In the genomic region with DNA sequence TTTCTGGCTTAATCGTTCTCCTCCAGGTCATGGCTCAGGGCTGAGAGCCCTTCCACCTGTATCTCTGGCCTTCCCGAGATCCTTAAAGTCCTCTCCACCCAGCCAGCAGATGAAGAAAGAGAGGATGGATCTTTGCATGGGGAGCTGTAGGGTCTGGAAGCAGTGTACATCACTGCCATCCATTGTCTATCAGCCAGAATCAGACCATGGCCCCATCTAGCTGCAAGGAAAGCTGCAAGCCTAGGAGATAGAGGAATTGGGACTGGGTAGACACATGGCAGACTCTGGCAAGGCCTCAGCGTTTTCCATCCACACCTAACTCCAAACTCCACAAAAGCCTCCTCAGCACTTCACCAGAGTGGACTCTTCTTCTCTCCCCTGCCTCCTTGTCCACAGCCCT, we compare ENCODE assay signal across 28 cellular contexts.
"Had no signal": no experiment of that assay in that cellular context is flagged by ENCODE, and none has a peak within 500 bp of the region (broad histone marks: within the 10 kb centered on the region; RNA-seq: fewer than 3 reads in every experiment).

No MANE protein-coding gene starts in this region.

- H3K4me1 ChIP-seq: left ventricle myocardium inferior, stomach, testis, thyroid gland, transverse colon, upper lobe of right lung had no signal

- H3K4me1 Mint-ChIP-seq: immature natural killer cell; naive B cell; natural killer cell; stimulated activated naive B cell treated with anti-CD40 and anti-IgM and Interleukin-4, amounts not matched to agents 10 μg/mL and 1 μg/mL and 100 μg/mL, for 72 hours had no signal

- H3K27ac ChIP-seq: left ventricle myocardium inferior, neural progenitor cell, neutrophil, ovary, skin epidermis, stomach, testis, thyroid gland, transverse colon, upper lobe of right lung had no signal

- H3K4me3 ChIP-seq: left ventricle myocardium inferior, lung, neural progenitor cell, ovary, skin epidermis, stomach, testis, thyroid gland, transverse colon, upper lobe of right lung had no signal

- ATAC-seq: natural killer cell; right cardiac atrium; sciatic nerve; stimulated activated naive B cell treated with anti-CD40 and anti-IgM and Interleukin-4, amounts not matched to agents 10 μg/mL and 1 μg/mL and 100 μg/mL, for 72 hours; stimulated activated naive CD8-positive, alpha-beta T cell treated with anti-CD3 and anti-CD28 coated beads, Interleukin-15, Interleukin-2, amounts not matched to agents 100 U/mL and 50 U/mL, for 24 hours; upper lobe of right lung had no signal

- H3K9ac ChIP-seq: neural progenitor cell had no signal

- H3K9me3 ChIP-seq: left ventricle myocardium inferior, neutrophil, ovary, stomach, testis, thyroid gland, transverse colon, upper lobe of right lung had no signal

- H3K36me3 ChIP-seq: left ventricle myocardium inferior, neural progenitor cell, neutrophil, ovary, stomach, thyroid gland, transverse colon, upper lobe of right lung had no signal

- H3K36me3 Mint-ChIP-seq: immature natural killer cell; mesothelial cell of epicardium; naive B cell; natural killer cell; neural progenitor cell; stimulated activated naive B cell treated with anti-CD40 and anti-IgM and Interleukin-4, amounts not matched to agents 10 μg/mL and 1 μg/mL and 100 μg/mL, for 72 hours had no signal

- H3K4me3 Mint-ChIP-seq: immature natural killer cell; mesothelial cell of epicardium; naive B cell; natural killer cell; nephron progenitor cell; neural progenitor cell; stimulated activated naive B cell treated with anti-CD40 and anti-IgM and Interleukin-4, amounts not matched to agents 10 μg/mL and 1 μg/mL and 100 μg/mL, for 72 hours had no signal

- DNase-seq: hypothalamus; immature natural killer cell; left ventricle myocardium inferior; naive B cell; natural killer cell; nephron progenitor cell; occipital lobe; ovary; retina; right cardiac atrium; stimulated activated CD4-positive, alpha-beta T cell treated with anti-CD3 and anti-CD28 coated beads, Interleukin-12 subunit alpha, Interleukin-12 subunit beta, amount 100 ng/mL, for 4 hours; stimulated activated CD4-positive, alpha-beta T cell treated with anti-CD3 and anti-CD28 coated beads, Interleukin-15, amount 100 ng/mL, for 24 hours; stimulated activated CD4-positive, alpha-beta T cell treated with anti-CD3 and anti-CD28 coated beads, Interleukin-2, amount 100 ng/mL, for 24 hours; stimulated activated CD4-positive, alpha-beta T cell treated with anti-CD3 and anti-CD28 coated beads, Interleukin-4, amount 100 ng/mL, for 1 hour; stimulated activated naive B cell treated with anti-CD40 and anti-IgM and Interleukin-4, amounts not matched to agents 10 μg/mL and 1 μg/mL and 100 μg/mL, for 72 hours; stimulated activated naive CD8-positive, alpha-beta T cell treated with anti-CD3 and anti-CD28 coated beads, Interleukin-15, Interleukin-2, amounts not matched to agents 100 U/mL and 50 U/mL, for 24 hours; testis; thyroid gland; transverse colon; upper lobe of right lung had no signal

- H2AFZ ChIP-seq: neural progenitor cell had no signal

- H3K27me3 ChIP-seq: neural progenitor cell, ovary, testis, thyroid gland had no signal

- H3K4me2 ChIP-seq: neural progenitor cell had no signal

- H3K27ac Mint-ChIP-seq: immature natural killer cell; mesothelial cell of epicardium; natural killer cell; nephron progenitor cell; neural progenitor cell; progenitor cell of endocrine pancreas; stimulated activated naive B cell treated with anti-CD40 and anti-IgM and Interleukin-4, amounts not matched to agents 10 μg/mL and 1 μg/mL and 100 μg/mL, for 72 hours had no signal

- H3K9me3 Mint-ChIP-seq: immature natural killer cell; mesothelial cell of epicardium; naive B cell; natural killer cell; nephron progenitor cell; neural progenitor cell; stimulated activated naive B cell treated with anti-CD40 and anti-IgM and Interleukin-4, amounts not matched to agents 10 μg/mL and 1 μg/mL and 100 μg/mL, for 72 hours had no signal
